15 cellular contexts compared by ENCODE assay signal in genomic region chr2:165868211-165868610, GRCh38.
DNase-seq lines count a peak whose midpoint lies in the region; ATAC-seq and TF ChIP-seq lines count a peak whose summit lies in the region.
"Had no signal": no experiment of that assay in that cellular context is flagged by ENCODE, and none has a peak within 500 bp of the region (broad histone marks: within the 10 kb centered on the region; RNA-seq: fewer than 3 reads in every experiment).

No MANE protein-coding gene starts in this region.

- no peak overlapping the region for H2BK20ac ChIP-seq in IMR-90 (ENCODE audit: low read depth, low read length)

- in situ Hi-C loops in IMR-90 (cut with MboI; ENCODE audit: low sequenced_read_pairs): no loop called here
- in situ Hi-C loops in astrocyte of the cerebellum (cut with HindIII; ENCODE audit: low sequenced_read_pairs): no loop called here

- H3K4me2 ChIP-seq in IMR-90 (ENCODE audit: low read depth, low read length): no peak overlapping the region
- H3K4me2 ChIP-seq: smooth muscle cell had no signal

- H3K27me3 Mint-ChIP-seq in nephron progenitor cell (ENCODE audit: low read depth, poor library complexity): peaks cover 2% of the 10 kb centered on the region
- H3K27me3 Mint-ChIP-seq in CD8-positive, alpha-beta memory T cell: no peaks in the 10 kb centered on the region

- peak overlapping the region; percentile 43 for H3K27ac Mint-ChIP-seq in nephron progenitor cell
- no peak overlapping the region for H3K27ac Mint-ChIP-seq in CD8-positive, alpha-beta memory T cell
- H3K27ac Mint-ChIP-seq: WTC11 had no signal

- intact Hi-C loops in IMR-90 (cut with micrococcal nuclease): no loop called here

- no peak overlapping the region for H3K4ac ChIP-seq in IMR-90 (ENCODE audit: low read depth, low read length)

- TF ChIP-seq RAD21 in IMR-90 (IDR thresholded peaks at IDR 0.05; ENCODE audit: low read length): no peak

- H4K5ac ChIP-seq in IMR-90 (ENCODE audit: low read depth, low read length): no peak overlapping the region

- no peak overlapping the region for H2BK15ac ChIP-seq in IMR-90 (ENCODE audit: low read depth, low read length)

- no peak for TF ChIP-seq POLR2A in IMR-90 (IDR thresholded peaks at IDR 0.05; ENCODE audit: low read depth, low read length)

- H2AFZ ChIP-seq in IMR-90 (replicated peaks; ENCODE audit: low read length, poor library complexity): no peak overlapping the region

- no peaks in the 10 kb centered on the region for H3K27me3 ChIP-seq in IMR-90 (ENCODE audit: control insufficient read depth, insufficient read depth, low read length)
- no peaks in the 10 kb centered on the region for H3K27me3 ChIP-seq in H7 (ENCODE audit: control insufficient read depth, insufficient read depth, low read length)
- no peaks in the 10 kb centered on the region for H3K27me3 ChIP-seq in CD8-positive, alpha-beta memory T cell (ENCODE audit: insufficient read depth, low read length, poor library complexity, severe bottlenecking)
- H3K27me3 ChIP-seq: neutrophil had no signal

- no peaks in the 10 kb centered on the region for H3K4me1 ChIP-seq in IMR-90 (ENCODE audit: control insufficient read depth, insufficient read depth, low read length)
- no peaks in the 10 kb centered on the region for H3K4me1 ChIP-seq in CD8-positive, alpha-beta memory T cell (ENCODE audit: insufficient read depth, low read length)
- H3K4me1 ChIP-seq: lower lobe of right lung had no signal

- H3K36me3 ChIP-seq in IMR-90 (ENCODE audit: control insufficient read depth, insufficient read depth, low read length) (no peaks in the 10 kb centered on the region), H7 (replicated peaks; ENCODE audit: control insufficient read depth, insufficient read depth, low read length) (no peaks in the 10 kb centered on the region)
- H3K36me3 ChIP-seq in CD8-positive, alpha-beta memory T cell (ENCODE audit: insufficient read depth, low read length): no peaks in the 10 kb centered on the region
- H3K36me3 ChIP-seq: lower lobe of right lung, neutrophil had no signal

- H3K56ac ChIP-seq in IMR-90 (ENCODE audit: extremely low read depth, insufficient read depth, low read length): no peak overlapping the region

- no TSS peak for BruUV-seq in IMR-90 (replicated peaks; lab: Mats Ljungman, UMichigan)

- dilution Hi-C loops in IMR-90 (cut with HindIII; ENCODE audit: low sequenced_read_pairs, unreplicated experiment): no loop called here

- DNase-seq in IMR-90 (peak; percentile 36), NCI-H2171 (lab: John Stamatoyannopoulos, UW) (peak; percentile 92), astrocyte of the cerebellum (ENCODE audit: low read depth) (peak; percentile 82), nephron progenitor cell (no peak), kidney tubule cell (ENCODE audit: low spot score) (no peak), H7 (no peak)
- no peak for DNase-seq in CD8-positive, alpha-beta memory T cell
- DNase-seq: activated naive CD4-positive, alpha-beta T cell treated with anti-CD3 and anti-CD28 coated beads, Interleukin-2, amount 50 U/mL, for 16 hours; erythroblast; GF-D8; H9; lower lobe of right lung had no signal

- no peaks in the 10 kb centered on the region for H3K9me3 Mint-ChIP-seq in nephron progenitor cell
- H3K9me3 Mint-ChIP-seq in CD8-positive, alpha-beta memory T cell: no peaks in the 10 kb centered on the region
- H3K9me3 Mint-ChIP-seq: H9, WTC11 had no signal

- no peaks in the 10 kb centered on the region for H3K4me1 Mint-ChIP-seq in nephron progenitor cell
- no peaks in the 10 kb centered on the region for H3K4me1 Mint-ChIP-seq in CD8-positive, alpha-beta memory T cell

- H3K9ac ChIP-seq in IMR-90 (ENCODE audit: low read depth, low read length): no peak overlapping the region

- H4K8ac ChIP-seq in IMR-90 (ENCODE audit: low read depth in 2 of 2, low read length in 2 of 2): no peak overlapping the region

- no peak overlapping the region for H3K18ac ChIP-seq in IMR-90 (ENCODE audit: low read depth, low read length)

- TF ChIP-seq CTCF in IMR-90 (conservative IDR thresholded peaks at IDR 0.05; ENCODE audit: low read depth, low read length) (no peak), astrocyte of the cerebellum (IDR thresholded peaks at IDR 0.05; ENCODE audit: low read depth, low read length, missing control alignments) (no peak), nephron progenitor cell (IDR thresholded peaks at IDR 0.05) (no peak)

- H3K79me1 ChIP-seq in IMR-90 (ENCODE audit: low read depth in 1 of 2, low read length in 2 of 2): no peaks in the 10 kb centered on the region

- POLR2A ChIA-PET in IMR-90 (lab: Charles Lee; ENCODE audit: unreplicated experiment): no interaction called here
- POLR2A ChIA-PET in CD8-positive, alpha-beta memory T cell (lab: Charles Lee): no interaction called here

- ATAC-seq in IMR-90 (ENCODE audit: low read depth): no peak
- ATAC-seq: lower lobe of right lung, WTC11 had no signal

- H3K27ac ChIP-seq in IMR-90 (ENCODE audit: insufficient read depth, low read length): no peak overlapping the region
- no peak overlapping the region for H3K27ac ChIP-seq in CD8-positive, alpha-beta memory T cell (ENCODE audit: low read depth, low read length)
- H3K27ac ChIP-seq: lower lobe of right lung, neutrophil had no signal

- H3K14ac ChIP-seq in IMR-90 (replicated peaks; ENCODE audit: low read depth, low read length): no peak overlapping the region

- no peak overlapping the region for H3K4me3 Mint-ChIP-seq in nephron progenitor cell
- no peak overlapping the region for H3K4me3 Mint-ChIP-seq in CD8-positive, alpha-beta memory T cell
- H3K4me3 Mint-ChIP-seq: H9, WTC11 had no signal

- H3K4me3 ChIP-seq in IMR-90 (ENCODE audit: insufficient read depth, low read depth, low read length) (no peak overlapping the region), astrocyte of the cerebellum (ENCODE audit: low read depth, low read length) (no peak overlapping the region), H7 (ENCODE audit: insufficient read depth, low read depth, low read length) (no peak overlapping the region)
- H3K4me3 ChIP-seq in CD8-positive, alpha-beta memory T cell (ENCODE audit: low read length): no peak overlapping the region
- H3K4me3 ChIP-seq: lower lobe of right lung, smooth muscle cell had no signal

- whole genome bisulfite sequencing in IMR-90 (ENCODE audit: extremely low coverage in 2 of 2, insufficient read length in 1 of 2), 2 experiments: no CpG with 5 or more reads among the region's 4 CpGs

- no peak overlapping the region for H4K91ac ChIP-seq in IMR-90 (ENCODE audit: insufficient read depth, low read depth, low read length)

- no peak overlapping the region for H2AK5ac ChIP-seq in IMR-90 (ENCODE audit: low read depth, low read length)

- H3K23ac ChIP-seq in IMR-90 (ENCODE audit: low read depth, low read length): no peak overlapping the region

- no peak overlapping the region for H2BK5ac ChIP-seq in IMR-90 (ENCODE audit: low read depth, low read length, poor library complexity, severe bottlenecking)

- H2AK9ac ChIP-seq in IMR-90 (replicated peaks; ENCODE audit: low read depth, low read length, poor library complexity): no peak overlapping the region

- no peak overlapping the region for H2BK120ac ChIP-seq in IMR-90 (ENCODE audit: low read depth, low read length)

- CTCF ChIA-PET in IMR-90 (lab: Yijun Ruan, JAX): interaction anchor here (0.5 kb wide), 1 partner anchor 835 kb away, joined by 3 read pairs; no protein-coding TSS in a partner anchor
- CTCF ChIA-PET in CD8-positive, alpha-beta memory T cell (lab: Charles Lee): no interaction called here

- H4K20me1 ChIP-seq in IMR-90 (ENCODE audit: insufficient read depth, low read length): no peaks in the 10 kb centered on the region

- peaks cover 30% of the 10 kb centered on the region for H3K36me3 Mint-ChIP-seq in nephron progenitor cell (ENCODE audit: low read depth)
- H3K36me3 Mint-ChIP-seq in CD8-positive, alpha-beta memory T cell: peaks cover 0 to 35% (median 14%) of the 10 kb centered on the region in 3 donors
- H3K36me3 Mint-ChIP-seq: WTC11 had no signal

- no peaks in the 10 kb centered on the region for H3K9me3 ChIP-seq in IMR-90 (ENCODE audit: control insufficient read depth, insufficient read depth, low read length)
- H3K9me3 ChIP-seq in CD8-positive, alpha-beta memory T cell (ENCODE audit: low read length): no peaks in the 10 kb centered on the region
- H3K9me3 ChIP-seq: lower lobe of right lung, neutrophil had no signal

- H3K9me1 ChIP-seq in IMR-90 (ENCODE audit: insufficient read depth, low read length): no peaks in the 10 kb centered on the region

TF ChIP-seq in IMR-90, 13 proteins besides CTCF, POLR2A, EP300 and RAD21:
- TF ChIP-seq CEBPB (IDR thresholded peaks at IDR 0.05; ENCODE audit: low read depth, low read length) (no peak), RFX5 (IDR thresholded peaks at IDR 0.05; ENCODE audit: low read depth, low read length) (no peak), RCOR1 (IDR thresholded peaks at IDR 0.05; ENCODE audit: insufficient replicate concordance, low read length) (no peak), CHD1 (IDR thresholded peaks at IDR 0.05; ENCODE audit: low read depth, low read length) (no peak)
TF ChIP-seq in IMR-90: peak in this region for 0.

Comparison
In these comparisons a context has a peak if more than half of its experiments do, and no peak if none do; other contexts are left out.
1. DNase-seq: peak in IMR-90 (single experiment), NCI-H2171 (single experiment) and astrocyte of the cerebellum (single experiment); none in nephron progenitor cell (single experiment), kidney tubule cell (single experiment), H7 (single experiment) and CD8-positive, alpha-beta memory T cell (0 of 5).